ENCODE assay signal across 1 cellular context in genomic region chr12:32104572-32105355, GRCh38.
TF ChIP-seq lines count a peak whose summit lies in the region.

No MANE protein-coding gene starts in this region.

TF ChIP-seq in HepG2, 621 proteins besides CTCF, POLR2A, EP300 and RAD21:
- no peak for TF ChIP-seq WIZ (CRISPR knock-in tag; IDR thresholded peaks at IDR 0.05)
- TF ChIP-seq POLR2AphosphoS2 (IDR thresholded peaks at IDR 0.05; ENCODE audit: low read depth, low read length) = no peak
